Comparison of ENCODE assay signal across 37 cellular contexts in genomic region chr1:145874646-145875045, GRCh38. TPM values are rescaled to one million over a fixed set of nuclear protein-coding genes. Genes with fewer than 3 reads are reported as not detected.
"Had no signal": no experiment of that assay in that cellular context is flagged by ENCODE, and none has a peak within 500 bp of the region (broad histone marks: within the 10 kb centered on the region; RNA-seq: fewer than 3 reads in every experiment).

No MANE protein-coding gene starts in this region.

- H3K27me3 Mint-ChIP-seq: activated naive CD4-positive, alpha-beta T cell treated with anti-CD3 and anti-CD28 coated beads, Interleukin-2, amount 50 U/mL, for 24 hours had no signal

- H3K9me3 Mint-ChIP-seq: activated CD4-positive, alpha-beta memory T cell treated with anti-CD3 and anti-CD28 coated beads, Interleukin-2, amount 10 ng/mL, durations not matched to agents 7 days and 5 days; activated CD4-positive, alpha-beta T cell treated with anti-CD3 and anti-CD28 coated beads, Interleukin-2, amount 10 ng/mL, durations not matched to agents 7 days and 5 days; activated naive CD4-positive, alpha-beta T cell treated with anti-CD3 and anti-CD28 coated beads, Interleukin-2, amount 10 ng/mL, durations not matched to agents 7 days and 5 days; activated naive CD4-positive, alpha-beta T cell treated with anti-CD3 and anti-CD28 coated beads, Interleukin-2, amount 50 U/mL, for 24 hours; activated naive CD8-positive, alpha-beta T cell treated with anti-CD3 and anti-CD28 coated beads, Interleukin-2, amount 10 ng/mL, durations not matched to agents 7 days and 5 days; activated naive CD8-positive, alpha-beta T cell treated with anti-CD3 and anti-CD28 coated beads, Interleukin-2, amount 50 U/mL, for 24 hours; activated T-cell treated with anti-CD3 and anti-CD28 coated beads, Interleukin-2, amount 50 U/mL, for 24 hours; activated T-helper 2 cell treated with anti-CD3 and anti-CD28 coated beads, Interferon-gamma antibody, Interleukin-2, Interleukin-4, amounts not matched to agents 10 μg/mL and 5 μg/mL and 100 μg/mL, durations not matched to agents 14 hours and 24 hours and 36 hours; central memory CD8-positive, alpha-beta T cell; T-helper 2 cell treated with Interferon-gamma antibody and Interleukin-4, amounts not matched to agents 5 μg/mL and 100 μg/mL, for 36 hours; WTC11 had no signal

- H3K36me3 Mint-ChIP-seq: activated CD8-positive, alpha-beta memory T cell treated with anti-CD3 and anti-CD28 coated beads, Interleukin-2, amount 10 ng/mL, durations not matched to agents 7 days and 5 days; activated naive CD4-positive, alpha-beta T cell treated with anti-CD3 and anti-CD28 coated beads, Interleukin-2, amount 10 ng/mL, durations not matched to agents 7 days and 5 days; activated naive CD4-positive, alpha-beta T cell treated with anti-CD3 and anti-CD28 coated beads, Interleukin-2, amount 50 U/mL, for 24 hours; activated naive CD8-positive, alpha-beta T cell; brain; WTC11 had no signal

- H3K4me3 ChIP-seq: ascending aorta, cardiac muscle cell had no signal

- H3K27me3 ChIP-seq: ascending aorta had no signal

- H3K27ac Mint-ChIP-seq: activated CD4-positive, alpha-beta memory T cell treated with anti-CD3 and anti-CD28 coated beads, Interleukin-2, amount 10 ng/mL, durations not matched to agents 7 days and 5 days; activated CD4-positive, alpha-beta T cell treated with anti-CD3 and anti-CD28 coated beads for 36 hours; activated CD4-positive, alpha-beta T cell treated with anti-CD3 and anti-CD28 coated beads, Interleukin-2, amount 10 ng/mL, durations not matched to agents 7 days and 5 days; activated CD8-positive, alpha-beta memory T cell treated with anti-CD3 and anti-CD28 coated beads, Interleukin-2, amount 10 ng/mL, durations not matched to agents 7 days and 5 days; activated CD8-positive, alpha-beta T cell treated with anti-CD3 and anti-CD28 coated beads, Interleukin-2, amount 10 ng/mL, durations not matched to agents 7 days and 5 days; activated naive CD4-positive, alpha-beta T cell treated with anti-CD3 and anti-CD28 coated beads, Interleukin-2, amount 10 ng/mL, durations not matched to agents 7 days and 5 days; activated naive CD4-positive, alpha-beta T cell treated with anti-CD3 and anti-CD28 coated beads, Interleukin-2, amount 50 U/mL, for 24 hours; activated naive CD8-positive, alpha-beta T cell; activated naive CD8-positive, alpha-beta T cell treated with anti-CD3 and anti-CD28 coated beads, Interleukin-2, amount 10 ng/mL, durations not matched to agents 7 days and 5 days; activated naive CD8-positive, alpha-beta T cell treated with anti-CD3 and anti-CD28 coated beads, Interleukin-2, amount 50 U/mL, for 24 hours; activated T-cell treated with anti-CD3 and anti-CD28 coated beads, Interleukin-2, amount 50 U/mL, for 24 hours; activated T-helper 2 cell treated with anti-CD3 and anti-CD28 coated beads, Interferon-gamma antibody, Interleukin-2, Interleukin-4, amounts not matched to agents 10 μg/mL and 5 μg/mL and 100 μg/mL, durations not matched to agents 14 hours and 24 hours and 36 hours; brain; T-helper 2 cell treated with Interferon-gamma antibody and Interleukin-4, amounts not matched to agents 5 μg/mL and 100 μg/mL, for 36 hours; WTC11 had no signal

- H3K4me3 Mint-ChIP-seq: activated CD4-positive, alpha-beta memory T cell treated with anti-CD3 and anti-CD28 coated beads, Interleukin-2, amount 10 ng/mL, durations not matched to agents 7 days and 5 days; activated CD4-positive, alpha-beta T cell treated with anti-CD3 and anti-CD28 coated beads for 36 hours; activated CD4-positive, alpha-beta T cell treated with anti-CD3 and anti-CD28 coated beads, Interleukin-2, amount 10 ng/mL, durations not matched to agents 7 days and 5 days; activated CD8-positive, alpha-beta memory T cell treated with anti-CD3 and anti-CD28 coated beads, Interleukin-2, amount 10 ng/mL, durations not matched to agents 7 days and 5 days; activated CD8-positive, alpha-beta T cell treated with anti-CD3 and anti-CD28 coated beads, Interleukin-2, amount 10 ng/mL, durations not matched to agents 7 days and 5 days; activated naive CD4-positive, alpha-beta T cell treated with anti-CD3 and anti-CD28 coated beads, Interleukin-2, amount 10 ng/mL, durations not matched to agents 7 days and 5 days; activated naive CD4-positive, alpha-beta T cell treated with anti-CD3 and anti-CD28 coated beads, Interleukin-2, amount 50 U/mL, for 24 hours; activated naive CD8-positive, alpha-beta T cell; activated naive CD8-positive, alpha-beta T cell treated with anti-CD3 and anti-CD28 coated beads, Interleukin-2, amount 10 ng/mL, durations not matched to agents 7 days and 5 days; activated naive CD8-positive, alpha-beta T cell treated with anti-CD3 and anti-CD28 coated beads, Interleukin-2, amount 50 U/mL, for 24 hours; activated T-cell treated with anti-CD3 and anti-CD28 coated beads, Interleukin-2, amount 50 U/mL, for 24 hours; brain; central memory CD8-positive, alpha-beta T cell; T-helper 2 cell treated with Interferon-gamma antibody and Interleukin-4, amounts not matched to agents 5 μg/mL and 100 μg/mL, for 36 hours; WTC11 had no signal

- H3K36me3 ChIP-seq: ascending aorta, cardiac muscle cell, WERI-Rb-1 had no signal

- H3K9me3 ChIP-seq: ascending aorta had no signal

- H3K27ac ChIP-seq: ascending aorta, cardiac muscle cell, WERI-Rb-1 had no signal

- DNase-seq: activated CD4-positive, alpha-beta memory T cell treated with anti-CD3 and anti-CD28 coated beads, Interleukin-2, amount 10 ng/mL, durations not matched to agents 7 days and 5 days; activated CD4-positive, alpha-beta T cell treated with anti-CD3 and anti-CD28 coated beads for 1 hour; activated CD4-positive, alpha-beta T cell treated with anti-CD3 and anti-CD28 coated beads for 36 hours; activated CD4-positive, alpha-beta T cell treated with anti-CD3 and anti-CD28 coated beads for 48 hours; activated CD4-positive, alpha-beta T cell treated with anti-CD3 and anti-CD28 coated beads, Interleukin-2, amount 10 ng/mL, durations not matched to agents 7 days and 5 days; activated CD4-positive, alpha-beta T cell treated with anti-CD3 and anti-CD28 coated beads, Interleukin-2, amount 50 U/mL, for 48 hours; activated CD4-positive, CD25-positive, alpha-beta regulatory T cell; activated CD8-positive, alpha-beta memory T cell treated with anti-CD3 and anti-CD28 coated beads for 24 hours; activated CD8-positive, alpha-beta memory T cell treated with anti-CD3 and anti-CD28 coated beads, Interleukin-2, amount 10 ng/mL, durations not matched to agents 7 days and 5 days; activated CD8-positive, alpha-beta memory T cell treated with anti-CD3 and anti-CD28 coated beads, Interleukin-2, amount 50 U/mL, for 48 hours; activated CD8-positive, alpha-beta T cell treated with anti-CD3 and anti-CD28 coated beads, Interleukin-2, amount 10 ng/mL, durations not matched to agents 7 days and 5 days; activated effector memory CD4-positive, alpha-beta T cell treated with Interleukin-2 at 50 U/mL for 16 hours; activated gamma-delta T cell; activated naive CD4-positive, alpha-beta T cell treated with anti-CD3 and anti-CD28 coated beads, Interleukin-2, amount 10 ng/mL, durations not matched to agents 7 days and 5 days; activated naive CD4-positive, alpha-beta T cell treated with Interleukin-2 at 50 U/mL for 16 hours; activated naive CD8-positive, alpha-beta T cell treated with anti-CD3 and anti-CD28 coated beads, Interleukin-2, amount 10 ng/mL, durations not matched to agents 7 days and 5 days; activated naive CD8-positive, alpha-beta T cell treated with anti-CD3 and anti-CD28 coated beads, Interleukin-2, amount 50 U/mL, for 24 hours; activated T-cell treated with anti-CD3 and anti-CD28 coated beads, Interleukin-2, amount 50 U/mL, for 24 hours; activated T-cell treated with anti-CD3 and anti-CD28 coated beads, Interleukin-2, amount 50 U/mL, for 48 hours; amygdala; anterior cingulate cortex; caudate nucleus; cerebellar nuclear complex; T-helper 2 cell; T-helper 9 cell; WERI-Rb-1 had no signal

- ATAC-seq: activated CD4-positive, alpha-beta T cell treated with anti-CD3 and anti-CD28 coated beads for 36 hours; activated CD4-positive, CD25-positive, alpha-beta regulatory T cell treated with anti-CD3 and anti-CD28 coated beads, Interleukin-2, amount 50 U/mL, for 24 hours; activated CD8-positive, alpha-beta memory T cell treated with anti-CD3 and anti-CD28 coated beads, Interleukin-2, amount 10 ng/mL, durations not matched to agents 7 days and 5 days; activated CD8-positive, alpha-beta T cell treated with anti-CD3 and anti-CD28 coated beads, Interleukin-2, amount 10 ng/mL, durations not matched to agents 7 days and 5 days; activated naive CD8-positive, alpha-beta T cell treated with anti-CD3 and anti-CD28 coated beads, Interleukin-2, amount 50 U/mL, for 24 hours; WTC11 had no signal

RNA-seq across cellular contexts. Expression of gene ANKRD35, which starts 11.0 kb away (rescaled TPM):
- total RNA-seq: cardiac muscle cell, chondrocyte had no signal

RNA-seq across cellular contexts. Expression of gene NUDT17, which starts 29.2 kb away (rescaled TPM):
- total RNA-seq: ascending aorta had no signal
